ENCODE assay signal across 1 cellular context in genomic region chr16:57444711-57445110, GRCh38.
TF ChIP-seq lines count a peak whose summit lies in the region.

No MANE protein-coding gene starts in this region.

TF ChIP-seq in WTC11, 78 proteins besides CTCF, POLR2A, EP300 and RAD21:
- TF ChIP-seq IRF2 (CRISPR knock-in tag; IDR thresholded peaks at IDR 0.05; ENCODE audit: borderline replicate concordance, low read depth) (no peak), STAT6 (CRISPR knock-in tag; conservative IDR thresholded peaks at IDR 0.05; ENCODE audit: low read depth) (no peak), SP1 (CRISPR knock-in tag; conservative IDR thresholded peaks at IDR 0.05) (no peak), EMX1 (CRISPR knock-in tag; IDR thresholded peaks at IDR 0.05) (no peak)
